In the genomic region with DNA sequence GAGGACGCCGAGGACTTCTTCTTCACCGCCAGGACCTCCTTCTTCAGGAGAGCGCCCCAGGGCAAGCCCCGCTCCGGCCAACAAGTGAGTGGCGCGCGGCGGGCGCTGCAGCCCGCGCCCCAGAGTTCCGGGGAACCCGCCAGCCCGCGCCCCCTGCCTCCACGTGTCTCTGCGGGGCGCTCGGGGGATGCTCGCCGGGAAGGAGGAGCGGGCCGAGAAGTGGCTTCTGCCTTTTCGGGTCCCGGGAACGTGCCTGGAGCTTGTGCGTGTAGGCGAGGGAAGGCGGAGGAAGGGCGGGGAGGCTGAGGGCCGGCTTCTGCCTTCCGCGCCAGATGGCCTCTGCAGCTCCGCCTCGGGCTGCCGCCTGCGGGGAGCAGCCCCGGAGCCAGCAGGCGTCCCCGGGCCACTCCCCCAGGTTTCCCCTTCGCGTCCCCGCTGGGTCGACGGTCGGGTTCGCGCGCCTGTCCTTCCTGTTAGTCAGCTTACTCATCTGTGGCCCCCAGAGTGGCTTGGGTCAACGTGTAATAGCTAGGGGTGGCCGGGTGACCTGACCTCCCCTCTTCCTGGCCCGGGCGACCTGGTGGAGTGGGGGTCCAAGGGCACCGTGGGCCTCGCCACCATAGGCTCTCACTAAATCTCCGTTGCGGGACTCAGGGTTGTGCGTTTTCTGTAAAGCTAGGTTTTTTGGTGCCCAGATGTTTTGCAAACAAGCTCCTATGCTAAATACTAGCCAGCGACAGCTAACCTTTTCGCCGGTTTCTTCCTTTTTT, we compare ENCODE assay signal across 8 cellular contexts. TPM values are rescaled to one million over a fixed set of nuclear protein-coding genes. Genes with fewer than 3 reads are reported as not detected.
DNase-seq lines count a peak whose midpoint lies in the region; ATAC-seq, FAIRE-seq and TF ChIP-seq lines count a peak whose summit lies in the region.

No MANE protein-coding gene starts in this region.

- peaks cover 48% of the 10 kb centered on the region for H3K4me1 Mint-ChIP-seq in CD4-positive, alpha-beta T cell (ENCODE audit: low read depth)

- no peaks in the 10 kb centered on the region for H3K9me3 ChIP-seq in CD4-positive, alpha-beta T cell (ENCODE audit: control insufficient read depth, low read length)
- H3K9me3 ChIP-seq in uterus, result no peaks in the 10 kb centered on the region

- peak; percentile 37 for ATAC-seq in CD4-positive, alpha-beta T cell (ENCODE audit: poor library complexity)
- ATAC-seq in GM19324 (IDR thresholded peaks at IDR 0.05; ENCODE audit: low FRiP score, unreplicated experiment) (peak; percentile 52), HG03457 (IDR thresholded peaks at IDR 0.05; ENCODE audit: unreplicated experiment) (peak; percentile 43)

- peak overlapping the region; percentile 86 for H3K27ac ChIP-seq in CD4-positive, alpha-beta T cell (ENCODE audit: low read depth, low read length)
- peak overlapping the region; percentile 84 to 97 for H3K27ac ChIP-seq in uterus

- no peak for TF ChIP-seq CTCF in CD4-positive, alpha-beta T cell (IDR thresholded peaks at IDR 0.05)
- no peak for TF ChIP-seq CTCF in uterus (IDR thresholded peaks at IDR 0.05)

- peaks cover 0 to 3% of the 10 kb centered on the region in 2 donors for H3K4me1 ChIP-seq in uterus

- TF ChIP-seq POLR2A in uterus (IDR thresholded peaks at IDR 0.05), result no peak

- DNase-seq in CD4-positive, alpha-beta T cell, result peak; percentile 46 to 75 (median 58)
- DNase-seq in RCC 7860 (ENCODE audit: low spot score) (peak; percentile 49), glomerular visceral epithelial cell (ENCODE audit: extremely low spot score) (peak; percentile 67), posterior cingulate gyrus (peak in 6 of 10 donors; percentile 11 to 87 (median 55)), uterus (peak; percentile 52 to 57)
- peak; percentile 90 for DNase-seq in activated effector memory CD4-positive, alpha-beta T cell treated with anti-CD3 and anti-CD28 coated beads, Interleukin-2, amount 50 U/mL, for 16 hours

- no peaks in the 10 kb centered on the region for H3K9me3 Mint-ChIP-seq in CD4-positive, alpha-beta T cell

- FAIRE-seq in RCC 7860 (lab: Jason Lieb, UNC), result no peak

- peaks cover 61% of the 10 kb centered on the region for H3K36me3 Mint-ChIP-seq in CD4-positive, alpha-beta T cell (ENCODE audit: low read depth)

- no peaks in the 10 kb centered on the region for H3K27me3 Mint-ChIP-seq in CD4-positive, alpha-beta T cell

- peak overlapping the region; percentile 98 for H3K4me3 Mint-ChIP-seq in CD4-positive, alpha-beta T cell

- no peaks in the 10 kb centered on the region for H3K36me3 ChIP-seq in uterus

- peak overlapping the region; percentile 90 for H3K27ac Mint-ChIP-seq in CD4-positive, alpha-beta T cell

- H3K27me3 ChIP-seq in CD4-positive, alpha-beta T cell (ENCODE audit: control insufficient read depth, insufficient read depth, low read length), result no peaks in the 10 kb centered on the region
- H3K27me3 ChIP-seq in uterus, result no peaks in the 10 kb centered on the region

- CTCF ChIA-PET in CD4-positive, alpha-beta T cell (lab: Charles Lee), result interaction anchor here (1.1 to 6.2 kb wide), 5 partner anchors 9 to 86 kb away, joined by 3 to 50 read pairs (median 3); no protein-coding TSS in a partner anchor

- POLR2A ChIA-PET in CD4-positive, alpha-beta T cell (lab: Charles Lee), result interaction anchor here (0.6 to 5.7 kb wide), 25 partner anchors 10 to 558 kb away, joined by 3 to 137 read pairs (median 6); partner anchors contain the start of genes KICS2 and LEMD3

- intact Hi-C loops in CD4-positive, alpha-beta T cell (cut with DNase I, micrococcal nuclease), result loop anchor here in 1 of 2 experiments (2.0 to 5.0 kb wide), 2 partner anchors 41 to 84 kb away; no protein-coding TSS in a partner anchor
- intact Hi-C loops in posterior cingulate gyrus (cut with DNase I), result loop anchor here (10.0 kb wide), 1 partner anchor 56 kb away; no protein-coding TSS in a partner anchor
- intact Hi-C loops in uterus (cut with DNase I; ENCODE audit: low total_unique reads), result no loop called here

- peak overlapping the region; percentile 71 to 97 for H3K4me3 ChIP-seq in uterus

RNA-seq across cellular contexts. Expression of gene RASSF3, which starts 0.6 kb away (rescaled TPM):
- total RNA-seq in CD4-positive, alpha-beta T cell, result 100 to 1,000 TPM; 118 to 127 TPM
- 10 to 100 TPM; 17.7 to 64.7 (median 29.2) TPM for total RNA-seq in uterus

Comparison
In these comparisons a context has a peak if more than half of its experiments do, and no peak if none do; other contexts are left out.
1. Peak in every context shown above with its lines: DNase-seq, ATAC-seq, H3K4me3 ChIP-seq and H3K27ac ChIP-seq.